ENCODE assay signal across 1 cellular context in genomic region chr6:32805404-32805803, GRCh38. TPM values are rescaled to one million over a fixed set of nuclear protein-coding genes. Genes with fewer than 3 reads are reported as not detected.
"Had no signal": no experiment of that assay in that cellular context is flagged by ENCODE, and none has a peak within 500 bp of the region (broad histone marks: within the 10 kb centered on the region; RNA-seq: fewer than 3 reads in every experiment).

No MANE protein-coding gene starts in this region.

RNA-seq across cellular contexts. Expression of gene HLA-DOB, which starts 11.4 kb away (rescaled TPM):
- total RNA-seq: G401 had no signal

RNA-seq across cellular contexts. Expression of gene PSMB8, which starts 38.4 kb away (rescaled TPM):
- total RNA-seq: G401 had no signal

RNA-seq across cellular contexts. Expression of gene HLA-DQB2, which starts 42.1 kb away (rescaled TPM):
- total RNA-seq: G401 had no signal
